ENCODE assay signal across 8 cellular contexts in genomic region chr19:16441661-16442071, GRCh38. TPM values are rescaled to one million over a fixed set of nuclear protein-coding genes. Genes with fewer than 3 reads are reported as not detected.
DNase-seq lines count a peak whose midpoint lies in the region; ATAC-seq and TF ChIP-seq lines count a peak whose summit lies in the region.

No MANE protein-coding gene starts in this region.

- H3K9me3 ChIP-seq in GM23248 (ENCODE audit: low read depth), result no peaks in the 10 kb centered on the region
- no peaks in the 10 kb centered on the region for H3K9me3 ChIP-seq in WERI-Rb-1 (ENCODE audit: severe bottlenecking)

- H3K36me3 ChIP-seq in GM23248 (ENCODE audit: low read depth) (no peaks in the 10 kb centered on the region; the same call in 1 of the 2 replicates), WERI-Rb-1 (peaks cover 36% of the 10 kb centered on the region)

- H3K9ac ChIP-seq in GM23248, result no peak overlapping the region

- H3F3A ChIP-seq in GM23248 (ENCODE audit: insufficient read depth), result 0 out of 2 replicates have a peak, but pooled peaks cover 6% of the 10 kb centered on the region

- H2AFZ ChIP-seq in GM23248, result no peak overlapping the region

- H3K9me2 ChIP-seq in GM23248 (ENCODE audit: insufficient read depth), result no peaks in the 10 kb centered on the region

- H3K4me3 ChIP-seq in AG09309 (ENCODE audit: control insufficient read depth, low read depth, low read length) (no peak overlapping the region), GM23248 (no peak overlapping the region), WERI-Rb-1 (ENCODE audit: low read depth, low read length) (no peak overlapping the region)

- TF ChIP-seq CTCF in AG09309 (IDR thresholded peaks at IDR 0.05; ENCODE audit: control insufficient read depth, insufficient read depth, low read depth, low read length, missing control alignments) (peak; percentile 39), WERI-Rb-1 (IDR thresholded peaks at IDR 0.05; ENCODE audit: low read depth, low read length) (peak; percentile 85)

- DNase-seq in AG09309 (ENCODE audit: low read depth) (no peak), GM23248 (peak; percentile 24), WERI-Rb-1 (peak; percentile 69), iPS-NIHi11 (ENCODE audit: low spot score) (peak; percentile 81), posterior cingulate gyrus (no peak), NCI-H1436 treated with DMSO at 0.1 percent for 48 hours (lab: John Stamatoyannopoulos, UW) (no peak), head of caudate nucleus (no peak)

- ATAC-seq in HG03095 (IDR thresholded peaks at IDR 0.05; ENCODE audit: unreplicated experiment), result no peak

- no peaks in the 10 kb centered on the region; the same call in 1 of the 2 replicates for H4K20me1 ChIP-seq in GM23248 (ENCODE audit: insufficient read depth)

- H3K27me3 ChIP-seq in GM23248 (replicated peaks; ENCODE audit: insufficient read depth), result no peaks in the 10 kb centered on the region
- H3K27me3 ChIP-seq in WERI-Rb-1 (ENCODE audit: insufficient read depth, low read depth, severe bottlenecking), result no peaks in the 10 kb centered on the region

- no peak overlapping the region for H3K4me2 ChIP-seq in GM23248 (ENCODE audit: unreplicated experiment)

- WGBS in GM23248 (ENCODE audit: low coverage in 1 of 2, low lambda C conversion rate in 2 of 2, missing lambda C conversion rate in 2 of 2), 2 experiments, result 86 to 89% methylated on average over 12 of the region's 12 CpGs

- no peak overlapping the region for H3K27ac ChIP-seq in GM23248
- H3K27ac ChIP-seq in WERI-Rb-1, result peak overlapping the region; percentile 67; the same call in 1 of the 2 replicates

- in situ Hi-C loops in GM23248 (cut with MboI), result no loop called here

- H3K4me1 ChIP-seq in GM23248 (ENCODE audit: insufficient read depth), result peaks cover 7% of the 10 kb centered on the region

- intact Hi-C loops in posterior cingulate gyrus (cut with DNase I), result no loop called here
- intact Hi-C loops in head of caudate nucleus (cut with DNase I), result no loop called here

- peaks cover 60% of the 10 kb centered on the region for H3K79me2 ChIP-seq in GM23248 (ENCODE audit: insufficient read depth)

RNA-seq across cellular contexts. Expression of gene EPS15L1, which starts 30.1 kb away (rescaled TPM):
- total RNA-seq in GM23248 (2014; rRNA removed; shearing (Covaris generic)), result 3.1 and 9.0 TPM in 2 replicates
- polyA plus RNA-seq in GM23248 (2016; fragmentation: Nextera tagmentation; extraction: Ambion mirVana), result 23.4 and 28.6 TPM in 2 replicates

RNA-seq across cellular contexts. Expression of gene CALR3, which starts 54.3 kb away (rescaled TPM):
- total RNA-seq in GM23248 (2014; rRNA removed; shearing (Covaris generic)), result not detected in 2 replicates
- polyA plus RNA-seq in GM23248 (2016; fragmentation: Nextera tagmentation; extraction: Ambion mirVana), result not detected in 2 replicates

RNA-seq across cellular contexts. Expression of gene C19orf44, which starts 54.5 kb away (rescaled TPM):
- 4.2 and 5.1 TPM in 2 replicates for total RNA-seq in GM23248 (2014; rRNA removed; shearing (Covaris generic))
- 2.4 and 3.5 TPM in 2 replicates for polyA plus RNA-seq in GM23248 (2016; fragmentation: Nextera tagmentation; extraction: Ambion mirVana)

Comparison
In these comparisons a context has a peak if more than half of its experiments do, and no peak if none do; other contexts are left out.
1. DNase-seq: peak in GM23248 (single experiment), WERI-Rb-1 (single experiment) and iPS-NIHi11 (single experiment); none in AG09309 (single experiment), posterior cingulate gyrus (0 of 10), NCI-H1436 treated with DMSO at 0.1 percent for 48 hours (single experiment) and head of caudate nucleus (0 of 42).